Comparison of ENCODE assay signal across 7 cellular contexts in genomic region chr5:157740211-157740610, GRCh38. TPM values are rescaled to one million over a fixed set of nuclear protein-coding genes. Genes with fewer than 3 reads are reported as not detected.
DNase-seq lines count a peak whose midpoint lies in the region; ATAC-seq and TF ChIP-seq lines count a peak whose summit lies in the region.

No MANE protein-coding gene starts in this region.

- H3K27me3 ChIP-seq in adrenal gland = no peaks in the 10 kb centered on the region

- no peak for TF ChIP-seq EP300 in Ishikawa (IDR thresholded peaks at IDR 0.05; ENCODE audit: borderline replicate concordance)

- no peaks in the 10 kb centered on the region for H3K9me3 ChIP-seq in adrenal gland (replicated peaks in 1 of 3)
- H3K9me3 ChIP-seq in mucosa of descending colon = no peaks in the 10 kb centered on the region

- DNase-seq in EL (peak; percentile 13), adrenal gland (no peak), mucosa of descending colon (no peak), NCI-H2107 (lab: John Stamatoyannopoulos, UW) (no peak)

- H3K27ac ChIP-seq in adrenal gland = no peak overlapping the region

- H3K4me1 ChIP-seq in adrenal gland (replicated peaks in 1 of 2) = peaks cover 0 to 17% of the 10 kb centered on the region in 2 donors
- H3K4me1 ChIP-seq in mucosa of descending colon (ENCODE audit: low read depth) = peaks cover 16% of the 10 kb centered on the region

- intact Hi-C loops in adrenal gland (cut with DNase I) = loop anchor here in 1 of 2 donors (5.0 kb wide), 1 partner anchor 413 kb away; no protein-coding TSS in a partner anchor
- intact Hi-C loops in mucosa of descending colon (cut with DNase I, micrococcal nuclease) = loop anchor here in 1 of 2 donors (5.0 to 10.0 kb wide), 2 partner anchors 73 to 595 kb away; partner anchors contain the start of gene MED7

- no peak for TF ChIP-seq POLR2A in adrenal gland (IDR thresholded peaks at IDR 0.05)

- WGBS in adrenal gland, 4 donors = 56 to 67% (median 63%) methylated on average over 4 of the region's 4 CpGs

- TF ChIP-seq CTCF in adrenal gland (IDR thresholded peaks at IDR 0.05) (peak in 4 of 6 experiments; percentile 15 to 33 (median 22)), mucosa of descending colon (IDR thresholded peaks at IDR 0.05) (no peak)

- ATAC-seq in mucosa of descending colon = peak; percentile 34
- no peak for ATAC-seq in HG03520 (IDR thresholded peaks at IDR 0.05; ENCODE audit: unreplicated experiment)
- ATAC-seq in HG02798 (IDR thresholded peaks at IDR 0.05; ENCODE audit: poor library complexity, unreplicated experiment) = no peak

- peak; percentile 36; the same call in 1 of the 2 replicates for TF ChIP-seq RAD21 in Ishikawa (IDR thresholded peaks at IDR 0.05; ENCODE audit: low read depth)

- H3K36me3 ChIP-seq in adrenal gland (replicated peaks in 1 of 2) (peaks cover 0 to 20% of the 10 kb centered on the region in 2 donors), mucosa of descending colon (ENCODE audit: low read depth) (no peaks in the 10 kb centered on the region)

- H3K4me3 ChIP-seq in adrenal gland (no peak overlapping the region), mucosa of descending colon (no peak overlapping the region)

TF ChIP-seq in Ishikawa, 13 proteins besides CTCF, POLR2A, EP300 and RAD21:
- TF ChIP-seq MAX (IDR thresholded peaks at IDR 0.05) (no peak), TAF1 (IDR thresholded peaks at IDR 0.05; ENCODE audit: low read depth) (no peak), YY1 (IDR thresholded peaks at IDR 0.05; ENCODE audit: low read depth) (no peak), FOXM1 (IDR thresholded peaks at IDR 0.05; ENCODE audit: borderline replicate concordance, low read depth) (no peak), TEAD4 (IDR thresholded peaks at IDR 0.05) (no peak), REST (IDR thresholded peaks at IDR 0.05; ENCODE audit: low read depth) (no peak), NFIC (IDR thresholded peaks at IDR 0.05) (no peak), CEBPB (IDR thresholded peaks at IDR 0.05) (no peak), CREB1 (IDR thresholded peaks at IDR 0.05; ENCODE audit: low read depth) (no peak), EGR1 (IDR thresholded peaks at IDR 0.05) (no peak), USF1 (IDR thresholded peaks at IDR 0.05) (no peak), ZBTB7A (IDR thresholded peaks at IDR 0.05; ENCODE audit: low read depth) (no peak), TCF12 (IDR thresholded peaks at IDR 0.05; ENCODE audit: low read depth) (no peak)
TF ChIP-seq in Ishikawa: peak in this region for 0.

RNA-seq across cellular contexts. Expression of gene LSM11, which starts 3.3 kb away (rescaled TPM):
- 1 to 10 TPM; 2.2 to 6.7 (median 4.6) TPM for total RNA-seq in adrenal gland
- polyA plus RNA-seq in adrenal gland = 1 to 10 TPM; 1.0 to 3.0 (median 1.2) TPM
- 1 to 10 TPM; 3.7 to 9.5 (median 4.7) TPM for total RNA-seq in mucosa of descending colon

RNA-seq across cellular contexts. Expression of gene THG1L, which starts 9.0 kb away (rescaled TPM):
- total RNA-seq in adrenal gland (10 to 100 TPM in 6 of 8 donors, 1 to 10 TPM in 2; 8.7 to 23.9 (median 15.3) TPM), mucosa of descending colon (10 to 100 TPM; 14.0 to 22.0 (median 14.5) TPM)
- polyA plus RNA-seq in adrenal gland = 10 to 100 TPM; 12.5 to 26.4 (median 21.1) TPM
